19 cellular contexts compared by ENCODE assay signal in genomic region chr14:26828741-26829140, GRCh38.
"Had no signal": no experiment of that assay in that cellular context is flagged by ENCODE, and none has a peak within 500 bp of the region (broad histone marks: within the 10 kb centered on the region; RNA-seq: fewer than 3 reads in every experiment).

No MANE protein-coding gene starts in this region.

- ATAC-seq: effector memory CD8-positive, alpha-beta T cell; gastrocnemius medialis; left cardiac atrium; left ventricle myocardium superior; naive thymus-derived CD8-positive, alpha-beta T cell; stimulated activated naive B cell treated with anti-CD40 and anti-IgM and Interleukin-4, amounts not matched to agents 10 μg/mL and 1 μg/mL and 100 μg/mL, for 72 hours; stimulated activated naive CD8-positive, alpha-beta T cell treated with anti-CD3 and anti-CD28 coated beads, Interleukin-15, amount 100 ng/mL, for 72 hours had no signal

- DNase-seq: effector memory CD8-positive, alpha-beta T cell; gastrocnemius medialis; kidney; left cardiac atrium; left ventricle myocardium superior; mesendoderm; naive thymus-derived CD8-positive, alpha-beta T cell; sigmoid colon; stimulated activated CD4-positive, alpha-beta T cell treated with anti-CD3 and anti-CD28 coated beads, Interleukin-2, amount 100 ng/mL, for 24 hours; stimulated activated CD4-positive, alpha-beta T cell treated with anti-CD3 and anti-CD28 coated beads, Interleukin-4, amount 100 ng/mL, for 4 hours; stimulated activated naive B cell treated with anti-CD40 and anti-IgM and Interleukin-4, amounts not matched to agents 10 μg/mL and 1 μg/mL and 100 μg/mL, for 72 hours; stimulated activated naive CD8-positive, alpha-beta T cell treated with anti-CD3 and anti-CD28 coated beads, Interleukin-15, amount 100 ng/mL, for 72 hours; testis had no signal

- H3K27me3 ChIP-seq: esophagus muscularis mucosa, gastrocnemius medialis, neutrophil, sigmoid colon, testis, tibial nerve had no signal

- FAIRE-seq: colon, kidney had no signal

- H3K36me3 ChIP-seq: esophagus muscularis mucosa, gastrocnemius medialis, neutrophil, sigmoid colon, tibial nerve had no signal

- H3K27ac ChIP-seq: epithelial cell of prostate, esophagus muscularis mucosa, gastrocnemius medialis, neutrophil, sigmoid colon, skin epidermis, testis, tibial nerve had no signal

- H3K4me1 ChIP-seq: esophagus muscularis mucosa, gastrocnemius medialis, sigmoid colon, testis, tibial nerve had no signal

- H3K4me3 ChIP-seq: esophagus muscularis mucosa, gastrocnemius medialis, sigmoid colon, skin epidermis, testis, tibial nerve had no signal

- H3K9me3 ChIP-seq: esophagus muscularis mucosa, gastrocnemius medialis, neutrophil, sigmoid colon, testis, tibial nerve had no signal
